In the genomic region with DNA sequence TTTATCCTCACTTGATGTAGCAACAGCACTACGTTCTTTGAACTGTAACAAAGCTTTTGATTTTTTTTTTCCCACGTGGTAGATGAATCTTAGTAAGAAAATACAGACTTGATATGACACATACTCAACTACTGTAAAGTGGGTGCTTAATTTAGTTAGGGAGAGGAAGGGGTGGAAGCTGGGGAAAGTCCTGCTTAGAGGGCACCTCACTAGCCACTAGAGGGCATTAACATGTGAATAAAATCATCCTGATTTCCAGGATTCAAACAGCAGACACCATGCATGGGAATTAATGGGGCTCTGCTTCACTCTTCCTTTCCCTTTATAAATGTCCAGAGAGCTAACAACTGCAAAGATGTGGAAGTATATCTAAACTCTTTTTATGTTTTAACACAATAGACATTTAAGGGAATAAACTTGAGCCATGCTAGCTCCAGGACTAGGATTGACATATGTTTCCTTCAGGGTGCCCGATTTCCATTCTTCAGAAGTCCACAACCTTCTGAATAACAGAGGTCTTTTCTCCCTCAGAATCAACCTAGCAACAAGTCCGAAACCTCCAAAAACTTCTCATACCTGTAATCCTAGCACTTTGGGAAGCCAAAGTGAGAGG, we compare ENCODE assay signal across 8 cellular contexts.
DNase-seq lines count a peak whose midpoint lies in the region; ATAC-seq and TF ChIP-seq lines count a peak whose summit lies in the region.

No MANE protein-coding gene starts in this region.

- H3K4me1 ChIP-seq in adipocyte (ENCODE audit: control insufficient read depth, insufficient read depth, low read length) (peaks cover 2% of the 10 kb centered on the region), stomach (peaks cover 15 to 45% (median 32%) of the 10 kb centered on the region in 4 donors)

- intact Hi-C loops in stomach (cut with DNase I; ENCODE audit: low total_unique reads) = loop anchor here (5.0 kb wide), 1 partner anchor 261 kb away; no protein-coding TSS in a partner anchor

- H3K27ac ChIP-seq in stomach = peak overlapping the region in 2 of 5 donors; percentile 50 to 57

- H3K36me3 ChIP-seq in adipocyte (ENCODE audit: control insufficient read depth, insufficient read depth, low read length, severe bottlenecking) (no peaks in the 10 kb centered on the region), stomach (peaks cover 0 to 5% (median under 1%) of the 10 kb centered on the region in 4 donors)

- TF ChIP-seq POLR2A in stomach (IDR thresholded peaks at IDR 0.05) = no peak

- WGBS in stomach, 5 donors = 61 to 67% (median 63%) methylated on average over 4 of the region's 4 CpGs

- H3K9me3 ChIP-seq in adipocyte (ENCODE audit: control insufficient read depth, low read length) (no peaks in the 10 kb centered on the region), stomach (no peaks in the 10 kb centered on the region)

- ATAC-seq in GM18502 (IDR thresholded peaks at IDR 0.05; ENCODE audit: poor library complexity, unreplicated experiment) = no peak
- ATAC-seq in GM21528 (IDR thresholded peaks at IDR 0.05; ENCODE audit: low FRiP score, unreplicated experiment) = no peak

- no peak overlapping the region for H3K9ac ChIP-seq in adipocyte (ENCODE audit: low read length)

- peak; percentile 30 for DNase-seq in activated CD4-positive, alpha-beta T cell treated with anti-CD3 and anti-CD28 coated beads for 48 hours
- DNase-seq in activated CD4-positive, alpha-beta T cell treated with anti-CD3 and anti-CD28 coated beads for 1 hour = no peak
- peak; percentile 47 for DNase-seq in NAMALWA (ENCODE audit: low spot score)
- DNase-seq in adipocyte (ENCODE audit: low read depth) = peak; percentile 76
- DNase-seq in hepatic stellate cell (ENCODE audit: low spot score) = peak; percentile 26
- no peak for DNase-seq in stomach

- TF ChIP-seq CTCF in stomach (IDR thresholded peaks at IDR 0.05) = peak in 4 of 7 experiments; percentile 40 to 67 (median 46)

- H3K27me3 ChIP-seq in adipocyte (replicated peaks; ENCODE audit: control insufficient read depth, insufficient read depth, low read length) (no peaks in the 10 kb centered on the region), stomach (no peaks in the 10 kb centered on the region)

- no peak for TF ChIP-seq EP300 in stomach (IDR thresholded peaks at IDR 0.05)

- H3K4me3 ChIP-seq in adipocyte (ENCODE audit: low read length) = no peak overlapping the region
- H3K4me3 ChIP-seq in stomach = no peak overlapping the region

Comparison
In these comparisons a context has a peak if more than half of its experiments do, and no peak if none do; other contexts are left out.
1. DNase-seq: peak in activated CD4-positive, alpha-beta T cell treated with anti-CD3 and anti-CD28 coated beads for 48 hours (single experiment), NAMALWA (single experiment), adipocyte (single experiment) and hepatic stellate cell (single experiment); none in activated CD4-positive, alpha-beta T cell treated with anti-CD3 and anti-CD28 coated beads for 1 hour (single experiment) and stomach (single experiment).